8 cellular contexts compared by ENCODE assay signal in the genomic region with DNA sequence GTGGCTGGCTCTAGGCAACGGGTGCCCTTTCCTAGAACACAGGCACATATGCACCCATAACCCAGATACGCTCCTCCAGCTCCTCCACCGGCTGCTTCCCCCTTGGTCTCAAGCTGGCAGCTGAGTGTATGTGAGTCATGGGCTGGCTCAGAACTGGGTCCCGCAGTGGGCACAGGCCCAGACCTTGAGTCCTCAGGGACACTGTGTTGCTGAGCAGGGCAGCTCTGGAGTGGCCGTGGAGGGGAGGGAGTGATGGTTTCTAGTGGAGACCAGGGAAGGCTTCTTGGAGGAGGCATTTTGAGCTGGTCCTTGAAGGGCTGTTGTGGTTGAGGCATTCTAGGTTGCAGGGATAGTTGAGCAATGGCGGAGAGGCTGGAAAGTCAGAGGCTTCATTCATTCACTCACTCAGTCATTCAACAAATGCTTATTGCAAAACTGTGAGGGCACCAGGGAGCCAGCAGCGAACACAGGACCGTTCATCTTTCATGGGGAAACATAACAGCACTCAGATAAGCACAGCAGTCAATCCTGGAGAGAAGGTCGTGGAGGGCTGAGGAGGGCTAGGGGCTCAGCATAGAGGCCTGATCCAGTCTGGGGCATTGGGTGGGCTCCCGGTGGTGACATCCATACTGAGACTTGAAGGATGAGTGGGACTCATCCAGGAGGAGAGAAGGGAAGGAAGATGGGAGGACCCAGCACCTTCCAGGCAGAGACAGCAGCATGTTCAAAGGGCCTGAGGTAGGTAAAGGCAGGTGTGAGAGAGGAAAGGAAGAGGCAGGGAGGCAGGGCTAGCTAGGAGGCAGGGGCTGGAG. TPM values are rescaled to one million over a fixed set of nuclear protein-coding genes. Genes with fewer than 3 reads are reported as not detected.
A peak's percentile ranks its signal among the peaks of the same experiment; 100 is the strongest.
DNase-seq lines count a peak whose midpoint lies in the region; ATAC-seq and TF ChIP-seq lines count a peak whose summit lies in the region.

No MANE protein-coding gene starts in this region.

- H2AFZ ChIP-seq in DND-41 (ENCODE audit: low read depth, low read length) (no peak overlapping the region), osteoblast (ENCODE audit: low read length) (no peak overlapping the region)

- H4K20me1 ChIP-seq in DND-41 (ENCODE audit: insufficient read depth, low read length): peaks cover 17% of the 10 kb centered on the region; the same call in 1 of the 2 replicates
- peaks cover 33% of the 10 kb centered on the region for H4K20me1 ChIP-seq in osteoblast (ENCODE audit: insufficient read depth, low read length)

- H3K36me3 Mint-ChIP-seq in endodermal cell (ENCODE audit: low read depth): peaks cover 37% of the 10 kb centered on the region

- TF ChIP-seq CTCF in DND-41 (IDR thresholded peaks at IDR 0.05; ENCODE audit: borderline replicate concordance, extremely low read depth, low read length, poor library complexity, severe bottlenecking): no peak
- TF ChIP-seq CTCF in endodermal cell (conservative IDR thresholded peaks at IDR 0.05): no peak
- no peak for TF ChIP-seq CTCF in osteoblast (IDR thresholded peaks at IDR 0.05; ENCODE audit: extremely low read depth, low read depth, low read length)

- no peak overlapping the region for H3K27ac Mint-ChIP-seq in endodermal cell

- no peaks in the 10 kb centered on the region for H3K27me3 Mint-ChIP-seq in endodermal cell (ENCODE audit: insufficient read depth)

- ATAC-seq in DND-41 (ENCODE audit: insufficient read depth, low read depth) (no peak), HG02840 (IDR thresholded peaks at IDR 0.05; ENCODE audit: low FRiP score, unreplicated experiment) (no peak)

- H3K4me3 ChIP-seq in DND-41 (ENCODE audit: low read depth in 1 of 2, low read length in 2 of 2) (no peak overlapping the region), endodermal cell (ENCODE audit: low read length) (no peak overlapping the region), osteoblast (ENCODE audit: insufficient read depth, low read length) (no peak overlapping the region)

- no peak overlapping the region for H3K9ac ChIP-seq in DND-41 (ENCODE audit: low read depth, low read length)
- H3K9ac ChIP-seq in endodermal cell (ENCODE audit: extremely low read depth, low read length, poor library complexity, severe bottlenecking): no peak overlapping the region

- no peak overlapping the region for H3K4me3 Mint-ChIP-seq in endodermal cell

- H3K9me3 Mint-ChIP-seq in endodermal cell: no peaks in the 10 kb centered on the region

- H3K36me3 ChIP-seq in DND-41 (ENCODE audit: insufficient read depth, low read length) (peaks cover 47% of the 10 kb centered on the region), endodermal cell (ENCODE audit: control insufficient read depth, insufficient read depth, low read length) (peaks cover 45% of the 10 kb centered on the region), osteoblast (ENCODE audit: insufficient read depth, low read length) (peaks cover 27% of the 10 kb centered on the region)

- DNase-seq in DND-41 (no peak), RKO (ENCODE audit: low spot score) (peak; percentile 71), endodermal cell (peak; percentile 38), osteoblast (ENCODE audit: insufficient read length, low spot score, missing footprints) (peak; percentile 96), AML-193 (lab: John Stamatoyannopoulos, UW) (no peak), HuH-7.5 (ENCODE audit: low spot score) (no peak)
- DNase-seq in activated CD4-positive, CD25-positive, alpha-beta regulatory T cell (lab: John Stamatoyannopoulos, UW): no peak

- H3K4me1 ChIP-seq in DND-41 (ENCODE audit: insufficient read depth, low read length) (peaks cover 25% of the 10 kb centered on the region), endodermal cell (ENCODE audit: control insufficient read depth, insufficient read depth, low read length) (no peaks in the 10 kb centered on the region), osteoblast (ENCODE audit: insufficient read depth, low read length) (peaks cover 19% of the 10 kb centered on the region)

- H3K79me2 ChIP-seq in DND-41 (ENCODE audit: insufficient read depth, low read length) (peaks cover 7% of the 10 kb centered on the region), osteoblast (ENCODE audit: insufficient read depth, low read length) (peaks cover 17% of the 10 kb centered on the region)

- no peaks in the 10 kb centered on the region for H3K27me3 ChIP-seq in DND-41 (ENCODE audit: insufficient read depth, low read length, poor library complexity)
- no peaks in the 10 kb centered on the region for H3K27me3 ChIP-seq in endodermal cell (ENCODE audit: control insufficient read depth, insufficient read depth, low read length, poor library complexity, severe bottlenecking)
- no peaks in the 10 kb centered on the region for H3K27me3 ChIP-seq in osteoblast (ENCODE audit: insufficient read depth, low read length)

- H3K9me3 ChIP-seq in DND-41 (ENCODE audit: insufficient read depth, low read length, severe bottlenecking) (no peaks in the 10 kb centered on the region), endodermal cell (ENCODE audit: control insufficient read depth, low read length) (no peaks in the 10 kb centered on the region), osteoblast (ENCODE audit: low read depth, low read length) (no peaks in the 10 kb centered on the region)

- no peak overlapping the region for H3K27ac ChIP-seq in DND-41 (ENCODE audit: low read length)
- H3K27ac ChIP-seq in endodermal cell (ENCODE audit: low read depth, low read length): no peak overlapping the region
- no peak overlapping the region for H3K27ac ChIP-seq in osteoblast (ENCODE audit: low read depth, low read length)

- WGBS in endodermal cell (ENCODE audit: insufficient coverage in 1 of 2, insufficient read length in 1 of 2), 2 experiments: 87 to 92% methylated on average over 5 to 10 of the region's 10 CpGs

- peaks cover 6% of the 10 kb centered on the region for H3K4me1 Mint-ChIP-seq in endodermal cell

- peak overlapping the region; percentile 84; the same call in 1 of the 2 replicates for H3K4me2 ChIP-seq in DND-41 (ENCODE audit: insufficient read depth, low read length)
- H3K4me2 ChIP-seq in osteoblast (ENCODE audit: insufficient read depth, low read length): peak overlapping the region; percentile 14

RNA-seq across cellular contexts. Expression of a gene that starts 2.4 kb away (rescaled TPM):
- total RNA-seq in endodermal cell (10 to 100 TPM; 65.7 to 82.1 TPM), osteoblast (24.5 and 33.3 TPM in 2 replicates)
- polyA plus RNA-seq in endodermal cell (2013, experiment 1 of 2): 105 TPM
- 99.0 TPM for polyA plus RNA-seq in endodermal cell (2013, experiment 2 of 2)

RNA-seq across cellular contexts. Expression of a gene that starts 13.2 kb away (rescaled TPM):
- total RNA-seq in endodermal cell (not detected), osteoblast (not detected in 2 replicates)
- polyA plus RNA-seq in endodermal cell (2013, experiment 1 of 2): not detected
- polyA plus RNA-seq in endodermal cell (2013, experiment 2 of 2): not detected

RNA-seq across cellular contexts. Expression of a gene that starts 29.0 kb away (rescaled TPM):
- total RNA-seq in endodermal cell (100 to 1,000 TPM; 115 to 117 TPM), osteoblast (33.7 and 40.1 TPM in 2 replicates)
- 123 TPM for polyA plus RNA-seq in endodermal cell (2013, experiment 1 of 2)
- 111 TPM for polyA plus RNA-seq in endodermal cell (2013, experiment 2 of 2)

RNA-seq across cellular contexts. Expression of a gene that starts 34.9 kb away (rescaled TPM):
- total RNA-seq in endodermal cell (10 to 100 TPM; 73.5 to 84.5 TPM), osteoblast (42.7 and 50.3 TPM in 2 replicates)
- 36.7 TPM for polyA plus RNA-seq in endodermal cell (2013, experiment 1 of 2)
- polyA plus RNA-seq in endodermal cell (2013, experiment 2 of 2): 33.1 TPM

RNA-seq across cellular contexts. Expression of a gene that starts 40.8 kb away (rescaled TPM):
- 100 to 1,000 TPM in 1 of 2 donors, 10 to 100 TPM in 1; 55.8 to 147 TPM for total RNA-seq in endodermal cell
- 78.9 TPM for polyA plus RNA-seq in endodermal cell (2013, experiment 1 of 2)
- 83.8 TPM for polyA plus RNA-seq in endodermal cell (2013, experiment 2 of 2)
- total RNA-seq in osteoblast: 3.6 and 6.5 TPM in 2 replicates

Comparison
In these comparisons a context has a peak if more than half of its experiments do, and no peak if none do; other contexts are left out.
1. DNase-seq: peak in RKO (single experiment), endodermal cell (single experiment) and osteoblast (single experiment); none in DND-41 (single experiment), AML-193 (0 of 2), HuH-7.5 (single experiment) and activated CD4-positive, CD25-positive, alpha-beta regulatory T cell (0 of 4).